In genomic region chr5:125205604-125206221, GRCh38 we compare ENCODE assay signal across 16 cellular contexts.
"Had no signal": no experiment of that assay in that cellular context is flagged by ENCODE, and none has a peak within 500 bp of the region (broad histone marks: within the 10 kb centered on the region; RNA-seq: fewer than 3 reads in every experiment).

No MANE protein-coding gene starts in this region.

- H3K36me3 ChIP-seq: esophagus squamous epithelium, neutrophil, thyroid gland had no signal

- ATAC-seq: left ventricle myocardium superior had no signal

- H3K27ac ChIP-seq: esophagus squamous epithelium, neutrophil, thyroid gland had no signal

- H3K27ac Mint-ChIP-seq: activated naive CD8-positive, alpha-beta T cell treated with anti-CD3 and anti-CD28 coated beads, Interleukin-2, amount 10 ng/mL, durations not matched to agents 7 days and 5 days; brain had no signal

- H3K27me3 Mint-ChIP-seq: activated naive CD8-positive, alpha-beta T cell treated with anti-CD3 and anti-CD28 coated beads, Interleukin-2, amount 10 ng/mL, durations not matched to agents 7 days and 5 days; brain; central memory CD8-positive, alpha-beta T cell had no signal

- H3K36me3 Mint-ChIP-seq: activated naive CD8-positive, alpha-beta T cell treated with anti-CD3 and anti-CD28 coated beads, Interleukin-2, amount 10 ng/mL, durations not matched to agents 7 days and 5 days; brain had no signal

- H3K4me3 ChIP-seq: esophagus squamous epithelium, thyroid gland had no signal

- H3K27me3 ChIP-seq: esophagus squamous epithelium, thyroid gland had no signal

- H3K4me3 Mint-ChIP-seq: activated naive CD8-positive, alpha-beta T cell treated with anti-CD3 and anti-CD28 coated beads, Interleukin-2, amount 10 ng/mL, durations not matched to agents 7 days and 5 days; brain; central memory CD8-positive, alpha-beta T cell had no signal

- H3K9me3 Mint-ChIP-seq: activated naive CD8-positive, alpha-beta T cell treated with anti-CD3 and anti-CD28 coated beads, Interleukin-2, amount 10 ng/mL, durations not matched to agents 7 days and 5 days had no signal

- H3K4me1 Mint-ChIP-seq: activated naive CD8-positive, alpha-beta T cell treated with anti-CD3 and anti-CD28 coated beads, Interleukin-2, amount 10 ng/mL, durations not matched to agents 7 days and 5 days; central memory CD8-positive, alpha-beta T cell had no signal

- H3K9me3 ChIP-seq: esophagus squamous epithelium, neutrophil, thyroid gland had no signal

- DNase-seq: activated CD4-positive, CD25-positive, alpha-beta regulatory T cell treated with anti-CD3 and anti-CD28 coated beads, Interleukin-2, amount 50 U/mL, for 72 hours; activated naive CD4-positive, alpha-beta T cell; activated naive CD8-positive, alpha-beta T cell treated with anti-CD3 and anti-CD28 coated beads, Interleukin-2, amount 10 ng/mL, durations not matched to agents 7 days and 5 days; activated T-cell treated with anti-CD3 and anti-CD28 coated beads for 4 hours; cortex of kidney; effector CD4-positive, alpha-beta T cell; esophagus squamous epithelium; hypothalamus; left ventricle myocardium superior; mesendoderm; stimulated activated CD4-positive, alpha-beta T cell treated with anti-CD3 and anti-CD28 coated beads, Interleukin-12 subunit alpha, Interleukin-12 subunit beta, amount 100 ng/mL, for 4 hours; stimulated activated CD4-positive, alpha-beta T cell treated with anti-CD3 and anti-CD28 coated beads, Interleukin-2, amount 100 ng/mL, for 24 hours; thyroid gland had no signal
